ENCODE assay signal across 14 cellular contexts in the genomic region with DNA sequence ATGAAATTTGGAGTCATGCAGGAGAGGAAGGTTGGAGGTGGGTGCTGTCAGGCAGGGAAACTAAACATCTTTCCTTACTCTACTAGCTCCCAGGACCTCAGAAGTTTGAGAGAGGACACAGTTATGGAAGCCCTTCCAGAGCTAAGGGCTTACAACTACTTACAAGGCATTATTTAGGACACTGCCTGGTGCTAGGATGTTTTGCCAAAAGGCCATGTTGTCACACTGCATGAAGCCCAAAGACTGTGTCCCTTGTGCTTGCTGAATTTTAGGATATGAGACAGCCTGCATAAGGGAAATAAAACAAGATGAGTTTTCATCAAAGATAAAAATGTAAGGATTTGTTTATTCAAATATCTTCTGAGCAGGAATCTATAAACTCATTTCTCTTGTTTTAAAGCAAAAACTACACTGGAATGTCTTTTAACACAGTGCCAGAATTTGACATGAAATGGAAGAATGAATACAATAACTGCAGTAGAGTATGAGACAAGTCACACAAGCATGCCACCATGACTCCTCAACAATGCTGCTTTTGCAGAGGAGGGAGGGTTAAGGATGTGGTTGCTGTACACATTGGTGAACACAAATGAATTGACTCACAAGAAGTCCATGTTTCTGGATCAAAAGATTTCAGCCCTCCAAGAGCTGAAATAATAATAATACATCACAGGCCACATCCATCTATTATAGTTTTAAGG.
DNase-seq lines count a peak whose midpoint lies in the region; TF ChIP-seq lines count a peak whose summit lies in the region.
"Had no signal": no experiment of that assay in that cellular context is flagged by ENCODE, and none has a peak within 500 bp of the region (broad histone marks: within the 10 kb centered on the region; RNA-seq: fewer than 3 reads in every experiment).

No MANE protein-coding gene starts in this region.

- H3F3A ChIP-seq in smooth muscle cell (ENCODE audit: low read depth) = no peaks in the 10 kb centered on the region

- no peak overlapping the region for H3K4me3 ChIP-seq in foreskin fibroblast (ENCODE audit: low read depth in 1 of 2, low read length in 2 of 2)
- H3K4me3 ChIP-seq in smooth muscle cell = no peak overlapping the region
- H3K4me3 ChIP-seq in tibial nerve = no peak overlapping the region
- H3K4me3 ChIP-seq: adrenal gland, left ventricle myocardium inferior had no signal

- TF ChIP-seq CTCF in HFFc6 (IDR thresholded peaks at IDR 0.05) (no peak), foreskin fibroblast (IDR thresholded peaks at IDR 0.05; ENCODE audit: low read depth, low read length) (no peak), smooth muscle cell (IDR thresholded peaks at IDR 0.05; ENCODE audit: borderline replicate concordance, insufficient read depth, poor library complexity, severe bottlenecking) (no peak), tibial nerve (IDR thresholded peaks at IDR 0.05) (no peak)

- peak overlapping the region; percentile 79 for H3K4me2 ChIP-seq in smooth muscle cell

- H3K27ac ChIP-seq in smooth muscle cell (ENCODE audit: low read depth) (peak overlapping the region; percentile 88), tibial nerve (peak overlapping the region in 1 of 4 donors; percentile 81)

- intact Hi-C loops in activated CD4-positive, alpha-beta memory T cell treated with anti-CD3 and anti-CD28 coated beads for 36 hours (cut with micrococcal nuclease) = no loop called here

- POLR2A ChIA-PET in activated CD4-positive, alpha-beta memory T cell treated with anti-CD3 and anti-CD28 coated beads for 36 hours (lab: Charles Lee) = no interaction called here

- no peak for TF ChIP-seq POLR2A in tibial nerve (IDR thresholded peaks at IDR 0.05)

- peak overlapping the region; percentile 93 for H3K27ac Mint-ChIP-seq in HFFc6
- H3K27ac Mint-ChIP-seq in activated CD4-positive, alpha-beta memory T cell treated with anti-CD3 and anti-CD28 coated beads for 36 hours = no peak overlapping the region
- H3K27ac Mint-ChIP-seq: CD8-positive, alpha-beta memory T cell had no signal

- H3K4me3 Mint-ChIP-seq in HFFc6 = peak overlapping the region; percentile 87; the same call in 1 of the 2 replicates
- no peak overlapping the region for H3K4me3 Mint-ChIP-seq in activated CD4-positive, alpha-beta memory T cell treated with anti-CD3 and anti-CD28 coated beads for 36 hours
- H3K4me3 Mint-ChIP-seq: CD8-positive, alpha-beta memory T cell had no signal

- CTCF ChIA-PET in activated CD4-positive, alpha-beta memory T cell treated with anti-CD3 and anti-CD28 coated beads for 36 hours (lab: Charles Lee) = no interaction called here

- DNase-seq in HFFc6 = peak; percentile 64
- DNase-seq in astrocyte of the hippocampus (ENCODE audit: low read depth, low spot score) = peak; percentile 74
- DNase-seq in foreskin fibroblast = peak; percentile 66 to 68
- no peak for DNase-seq in smooth muscle cell (lab: John Stamatoyannopoulos, UW; ENCODE audit: unreplicated experiment)
- no peak for DNase-seq in activated CD4-positive, alpha-beta memory T cell treated with anti-CD3 and anti-CD28 coated beads for 36 hours
- DNase-seq in HT-29 (ENCODE audit: low spot score) = no peak
- DNase-seq in activated naive CD4-positive, alpha-beta T cell treated with anti-CD3 and anti-CD28 coated beads, Interleukin-2, amount 50 U/mL, for 16 hours = no peak
- DNase-seq in tibial nerve (ENCODE audit: low spot score in 2 of 2) = no peak
- DNase-seq: adrenal gland; CD8-positive, alpha-beta memory T cell; effector CD4-positive, alpha-beta T cell; H7; left ventricle myocardium inferior; SW 1271 had no signal

- H3K27me3 ChIP-seq in smooth muscle cell (ENCODE audit: low read depth) (no peaks in the 10 kb centered on the region), tibial nerve (no peaks in the 10 kb centered on the region)
- H3K27me3 ChIP-seq: adrenal gland had no signal

- H3K9me3 ChIP-seq in smooth muscle cell (replicated peaks; ENCODE audit: low read depth) = no peaks in the 10 kb centered on the region
- H3K9me3 ChIP-seq in tibial nerve = no peaks in the 10 kb centered on the region
- H3K9me3 ChIP-seq: adrenal gland, left ventricle myocardium inferior had no signal

- H3K4me1 Mint-ChIP-seq in HFFc6 (ENCODE audit: low read depth) = peaks cover 53% of the 10 kb centered on the region
- H3K4me1 Mint-ChIP-seq in activated CD4-positive, alpha-beta memory T cell treated with anti-CD3 and anti-CD28 coated beads for 36 hours (ENCODE audit: low read depth) = no peaks in the 10 kb centered on the region
- H3K4me1 Mint-ChIP-seq: CD8-positive, alpha-beta memory T cell had no signal

- no peaks in the 10 kb centered on the region for H3K27me3 Mint-ChIP-seq in HFFc6 (ENCODE audit: insufficient read depth)
- H3K27me3 Mint-ChIP-seq in activated CD4-positive, alpha-beta memory T cell treated with anti-CD3 and anti-CD28 coated beads for 36 hours = no peaks in the 10 kb centered on the region
- H3K27me3 Mint-ChIP-seq: CD8-positive, alpha-beta memory T cell had no signal

- H3K9me3 Mint-ChIP-seq in HFFc6 = no peaks in the 10 kb centered on the region
- peaks cover 2% of the 10 kb centered on the region for H3K9me3 Mint-ChIP-seq in activated CD4-positive, alpha-beta memory T cell treated with anti-CD3 and anti-CD28 coated beads for 36 hours
- H3K9me3 Mint-ChIP-seq: CD8-positive, alpha-beta memory T cell had no signal

- H3K9ac ChIP-seq in smooth muscle cell (ENCODE audit: low read depth) = no peak overlapping the region

- H4K20me1 ChIP-seq in smooth muscle cell (ENCODE audit: low read depth) = no peaks in the 10 kb centered on the region

- H3K36me3 Mint-ChIP-seq in HFFc6 (ENCODE audit: low read depth) = no peaks in the 10 kb centered on the region
- no peaks in the 10 kb centered on the region for H3K36me3 Mint-ChIP-seq in activated CD4-positive, alpha-beta memory T cell treated with anti-CD3 and anti-CD28 coated beads for 36 hours
- H3K36me3 Mint-ChIP-seq: CD8-positive, alpha-beta memory T cell had no signal

- no peaks in the 10 kb centered on the region for H3K79me2 ChIP-seq in smooth muscle cell (ENCODE audit: low read depth)

- TF ChIP-seq EP300 in tibial nerve (IDR thresholded peaks at IDR 0.05) = no peak

- H3K4me1 ChIP-seq in smooth muscle cell (ENCODE audit: low read depth) = peaks cover 8% of the 10 kb centered on the region
- peaks cover 0 to 28% (median 5%) of the 10 kb centered on the region in 4 donors for H3K4me1 ChIP-seq in tibial nerve

- no peaks in the 10 kb centered on the region for H3K36me3 ChIP-seq in smooth muscle cell (ENCODE audit: low read depth)
- no peaks in the 10 kb centered on the region for H3K36me3 ChIP-seq in tibial nerve
- H3K36me3 ChIP-seq: adrenal gland, left ventricle myocardium inferior had no signal

- H2AFZ ChIP-seq in smooth muscle cell (ENCODE audit: low read depth) = peak overlapping the region; percentile 33

Comparison
In these comparisons a context has a peak if more than half of its experiments do, and no peak if none do; other contexts are left out.
1. DNase-seq: peak in HFFc6 (single experiment), astrocyte of the hippocampus (single experiment) and foreskin fibroblast (2 of 2); none in smooth muscle cell (single experiment), activated CD4-positive, alpha-beta memory T cell treated with anti-CD3 and anti-CD28 coated beads for 36 hours (single experiment), HT-29 (single experiment), activated naive CD4-positive, alpha-beta T cell treated with anti-CD3 and anti-CD28 coated beads, Interleukin-2, amount 50 U/mL, for 16 hours (single experiment) and tibial nerve (0 of 2).